In the genomic region with DNA sequence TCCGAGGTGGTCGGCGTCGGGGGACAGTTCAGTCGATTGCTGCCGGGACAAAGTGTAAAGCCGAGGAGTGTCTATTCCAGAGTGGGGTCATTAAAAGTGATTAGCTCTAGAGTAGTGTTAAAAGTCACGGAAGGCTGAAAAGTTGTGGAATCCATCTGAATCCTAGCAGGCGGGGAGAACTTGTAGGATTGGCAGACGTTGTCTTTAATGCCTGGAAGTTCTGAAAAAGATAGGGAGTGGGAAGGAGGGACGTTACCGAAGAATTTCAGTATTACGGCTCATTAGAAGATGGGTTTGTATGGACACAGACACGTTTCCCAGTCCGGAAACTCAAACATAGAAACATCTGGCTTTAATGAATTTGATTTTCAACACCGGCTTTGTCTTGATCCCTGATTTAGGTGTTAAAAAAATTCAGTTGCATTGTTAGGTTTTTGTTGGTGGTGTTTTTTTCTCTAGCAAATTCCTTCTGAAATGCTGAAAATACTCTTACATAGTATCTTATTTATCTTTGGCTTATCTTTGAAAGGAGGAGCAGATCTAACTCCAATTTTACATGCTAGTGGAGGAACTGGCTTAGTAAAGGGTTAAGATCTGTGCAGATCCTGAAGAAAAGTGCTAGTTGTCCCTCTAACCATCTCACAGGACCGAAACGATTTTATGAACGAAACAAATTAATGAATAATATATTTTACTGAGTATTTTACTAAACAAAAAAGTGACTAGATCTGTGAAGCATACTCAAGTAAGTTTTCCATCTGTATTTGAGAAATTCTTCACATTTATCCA, we compare ENCODE assay signal across 9 cellular contexts. TPM values are rescaled to one million over a fixed set of nuclear protein-coding genes. Genes with fewer than 3 reads are reported as not detected.
DNase-seq lines count a peak whose midpoint lies in the region; ATAC-seq, FAIRE-seq and TF ChIP-seq lines count a peak whose summit lies in the region.
"Had no signal": no experiment of that assay in that cellular context is flagged by ENCODE, and none has a peak within 500 bp of the region (broad histone marks: within the 10 kb centered on the region; RNA-seq: fewer than 3 reads in every experiment).

No MANE protein-coding gene starts in this region.

- 3% methylated on average over 17 of the region's 19 CpGs for WGBS in suprapubic skin

- ATAC-seq in left lobe of liver (peak; percentile 29), HG03469 (IDR thresholded peaks at IDR 0.05; ENCODE audit: unreplicated experiment) (no peak), HG02870 (IDR thresholded peaks at IDR 0.05; ENCODE audit: unreplicated experiment) (no peak)

- no peak for TF ChIP-seq EP300 in suprapubic skin (IDR thresholded peaks at IDR 0.05)

- TF ChIP-seq CTCF in MM.1S (IDR thresholded peaks at IDR 0.05; ENCODE audit: low read length) (no peak), bronchial epithelial cell (IDR thresholded peaks at IDR 0.05; ENCODE audit: insufficient read depth, low read length, severe bottlenecking) (no peak), suprapubic skin (IDR thresholded peaks at IDR 0.05) (no peak)

- no peaks in the 10 kb centered on the region for H3K9me2 ChIP-seq in MM.1S (replicated peaks; ENCODE audit: insufficient read depth, low read length)

- peak overlapping the region; percentile 76 for H3K4me2 ChIP-seq in MM.1S (ENCODE audit: low read depth, low read length)

- H3K27me3 ChIP-seq in MM.1S (replicated peaks; ENCODE audit: insufficient read depth, low read length) (no peaks in the 10 kb centered on the region), bronchial epithelial cell (ENCODE audit: control insufficient read depth, insufficient read depth, low read length) (no peaks in the 10 kb centered on the region), suprapubic skin (no peaks in the 10 kb centered on the region)

- peaks cover 56% of the 10 kb centered on the region for H3K79me2 ChIP-seq in MM.1S (ENCODE audit: low read length)

- TF ChIP-seq POLR2A in suprapubic skin (IDR thresholded peaks at IDR 0.05) = no peak

- peak overlapping the region; percentile 64; the same call in 1 of the 2 replicates for H3K27ac ChIP-seq in MM.1S (ENCODE audit: low read length)
- peak overlapping the region; percentile 98 for H3K27ac ChIP-seq in suprapubic skin

- H3K9me3 ChIP-seq in MM.1S (replicated peaks; ENCODE audit: insufficient read depth, low read length) = no peaks in the 10 kb centered on the region
- H3K9me3 ChIP-seq in suprapubic skin = no peaks in the 10 kb centered on the region

- no peak for FAIRE-seq in bronchial epithelial cell (lab: Jason Lieb, UNC)
- FAIRE-seq: A204.1 had no signal

- H3K9ac ChIP-seq in MM.1S (ENCODE audit: low read length) = peak overlapping the region; percentile 98

- H3K4me1 ChIP-seq in MM.1S (ENCODE audit: low read length) (peaks cover 20% of the 10 kb centered on the region), suprapubic skin (peaks cover 41% of the 10 kb centered on the region)

- DNase-seq in DMS 273 (lab: John Stamatoyannopoulos, UW; ENCODE audit: unreplicated experiment) (peak; percentile 74), DMS 273 treated with DMSO at 0.1 percent for 48 hours (lab: John Stamatoyannopoulos, UW) (no peak), MM.1S (peak; percentile 20), bronchial epithelial cell (ENCODE audit: low read depth) (peak; percentile 30), left lobe of liver (ENCODE audit: low spot score) (no peak), suprapubic skin (ENCODE audit: low spot score in 2 of 2) (no peak)

- H2AFZ ChIP-seq in MM.1S (ENCODE audit: low read length) = peak overlapping the region; percentile 94

- no peaks in the 10 kb centered on the region for H4K20me1 ChIP-seq in MM.1S (ENCODE audit: insufficient read depth, low read length)

- H3K4me3 ChIP-seq in MM.1S (ENCODE audit: low read length) (peak overlapping the region; percentile 99), bronchial epithelial cell (ENCODE audit: low read depth, low read length) (peak overlapping the region; percentile 77), suprapubic skin (peak overlapping the region; percentile 76)

- no peaks in the 10 kb centered on the region for H3F3A ChIP-seq in MM.1S (ENCODE audit: insufficient read depth, low read length)

- H3K36me3 ChIP-seq in MM.1S (replicated peaks; ENCODE audit: insufficient read depth, low read length) = no peaks in the 10 kb centered on the region
- no peaks in the 10 kb centered on the region for H3K36me3 ChIP-seq in bronchial epithelial cell (ENCODE audit: control insufficient read depth, insufficient read depth, low read length)
- no peaks in the 10 kb centered on the region for H3K36me3 ChIP-seq in suprapubic skin

RNA-seq across cellular contexts. Expression of gene MKLN1, which starts 0.9 kb away (rescaled TPM):
- 20.0 and 22.0 TPM in 2 replicates for total RNA-seq in bronchial epithelial cell
- total RNA-seq in left lobe of liver = 27.9 TPM
- total RNA-seq in suprapubic skin = 10 to 100 TPM; 32.9 to 76.0 (median 39.9) TPM

Comparison
In these comparisons a context has a peak if more than half of its experiments do, and no peak if none do; other contexts are left out.
1. DNase-seq: peak in DMS 273 (single experiment), MM.1S (single experiment) and bronchial epithelial cell (single experiment); none in DMS 273 treated with DMSO at 0.1 percent for 48 hours (single experiment), left lobe of liver (single experiment) and suprapubic skin (0 of 2).
2. Peak in every context shown above with its lines, with median percentiles within 50 percentile points of each other: H3K4me3 ChIP-seq.